ENCODE assay signal across 1 cellular context in the genomic region with DNA sequence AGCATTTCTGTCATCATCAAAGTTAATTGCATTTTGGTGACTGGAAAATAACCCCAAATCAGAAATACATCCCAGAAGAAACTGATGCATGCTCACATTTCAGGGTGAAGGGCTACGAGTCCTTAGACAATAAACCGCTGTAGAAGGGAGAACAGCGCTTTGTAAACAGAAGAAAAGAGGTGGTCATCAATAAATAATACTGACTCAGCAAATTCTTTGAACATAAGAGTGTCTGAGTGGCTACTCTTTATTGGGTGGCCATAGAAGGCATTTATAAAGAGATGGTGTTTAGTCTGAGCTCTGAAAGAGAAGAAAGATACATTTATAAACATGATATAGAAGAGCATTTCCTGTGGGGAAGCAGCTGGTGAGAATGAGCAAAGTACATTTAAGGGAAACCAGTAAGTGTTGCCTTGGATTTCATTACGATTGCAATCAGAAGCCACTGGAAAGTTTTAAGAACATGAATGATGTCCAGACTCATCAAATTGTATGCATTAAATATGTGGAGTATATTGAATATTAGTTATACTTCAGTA.
TF ChIP-seq lines count a peak whose summit lies in the region.

No MANE protein-coding gene starts in this region.

TF ChIP-seq in SK-N-SH, 30 proteins besides CTCF, POLR2A, EP300 and RAD21 (continued from another document):
- TF ChIP-seq EZH2phosphoT487 (IDR thresholded peaks at IDR 0.05; ENCODE audit: borderline replicate concordance, low read depth) (no peak), GABPA (IDR thresholded peaks at IDR 0.05; ENCODE audit: low read depth) (no peak), SMC3 (IDR thresholded peaks at IDR 0.05; ENCODE audit: low read depth, low read length) (no peak)
TF ChIP-seq in SK-N-SH: peak in this region for 0.
